ENCODE assay signal across 1 cellular context in genomic region chr15:25438601-25439455, GRCh38.
TF ChIP-seq lines count a peak whose summit lies in the region.

Gene UBE3A (minus strand): TSS chr15:25439024. CDS start chr15:25409107, 29,917 bp downstream.

TF ChIP-seq in WTC11, 78 proteins besides CTCF, POLR2A, EP300 and RAD21 (continued from another document and continues in another):
- no peak for TF ChIP-seq ZBTB43 (CRISPR knock-in tag; IDR thresholded peaks at IDR 0.05)
- TF ChIP-seq JAZF1 (CRISPR knock-in tag; IDR thresholded peaks at IDR 0.05): no peak
- no peak; the same call in 1 of the 2 replicates for TF ChIP-seq ARID4B (CRISPR knock-in tag; IDR thresholded peaks at IDR 0.05; ENCODE audit: borderline replicate concordance)
- TF ChIP-seq ZNF219 (CRISPR knock-in tag; IDR thresholded peaks at IDR 0.05; ENCODE audit: borderline replicate concordance): no peak
- no peak for TF ChIP-seq ZNF512 (CRISPR knock-in tag; IDR thresholded peaks at IDR 0.05; ENCODE audit: borderline replicate concordance)
- TF ChIP-seq RELA (CRISPR knock-in tag; IDR thresholded peaks at IDR 0.05; ENCODE audit: borderline replicate concordance): no peak
- no peak for TF ChIP-seq ZNF281 (CRISPR knock-in tag; IDR thresholded peaks at IDR 0.05)
- TF ChIP-seq MXD4 (CRISPR knock-in tag; IDR thresholded peaks at IDR 0.05; ENCODE audit: borderline replicate concordance): no peak
- no peak for TF ChIP-seq GTF2I (CRISPR knock-in tag; conservative IDR thresholded peaks at IDR 0.05)
- no peak for TF ChIP-seq AR (CRISPR knock-in tag; IDR thresholded peaks at IDR 0.05)
- TF ChIP-seq TEAD1 (CRISPR knock-in tag; IDR thresholded peaks at IDR 0.05): no peak
- no peak for TF ChIP-seq ESRRA (CRISPR knock-in tag; IDR thresholded peaks at IDR 0.05; ENCODE audit: borderline replicate concordance)
- TF ChIP-seq ZNF671 (CRISPR knock-in tag; IDR thresholded peaks at IDR 0.05): no peak; the same call in 1 of the 2 replicates
- no peak for TF ChIP-seq ZNF138 (CRISPR knock-in tag; conservative IDR thresholded peaks at IDR 0.05)
- no peak for TF ChIP-seq SMAD4 (CRISPR knock-in tag; IDR thresholded peaks at IDR 0.05)
- no peak for TF ChIP-seq MAX (CRISPR knock-in tag; IDR thresholded peaks at IDR 0.05)
- no peak for TF ChIP-seq ZNF232 (CRISPR knock-in tag; IDR thresholded peaks at IDR 0.05)
- no peak for TF ChIP-seq AFF4 (CRISPR knock-in tag; IDR thresholded peaks at IDR 0.05; ENCODE audit: borderline replicate concordance)
- TF ChIP-seq ZBTB21 (CRISPR knock-in tag; IDR thresholded peaks at IDR 0.05; ENCODE audit: borderline replicate concordance): peak; percentile 19; the same call in 1 of the 2 replicates
- TF ChIP-seq SP1 (CRISPR knock-in tag; conservative IDR thresholded peaks at IDR 0.05): peak; percentile 92
- no peak for TF ChIP-seq TCF7 (CRISPR knock-in tag; IDR thresholded peaks at IDR 0.05; ENCODE audit: low read depth)
- TF ChIP-seq ATF6 (CRISPR knock-in tag; IDR thresholded peaks at IDR 0.05): no peak
- no peak for TF ChIP-seq NR1H2 (CRISPR knock-in tag; IDR thresholded peaks at IDR 0.05)
- peak; percentile 83; the same call in 1 of the 2 replicates for TF ChIP-seq HMGXB4 (CRISPR knock-in tag; IDR thresholded peaks at IDR 0.05)
- TF ChIP-seq MLX (CRISPR knock-in tag; IDR thresholded peaks at IDR 0.05): no peak
- TF ChIP-seq ZNF396 (CRISPR knock-in tag; IDR thresholded peaks at IDR 0.05; ENCODE audit: borderline replicate concordance): no peak
- TF ChIP-seq E2F1 (CRISPR knock-in tag; IDR thresholded peaks at IDR 0.05): no peak
- TF ChIP-seq ZNF416 (CRISPR knock-in tag; IDR thresholded peaks at IDR 0.05): no peak
